14 cellular contexts compared by ENCODE assay signal in genomic region chr2:99183025-99183424, GRCh38. TPM values are rescaled to one million over a fixed set of nuclear protein-coding genes. Genes with fewer than 3 reads are reported as not detected.
DNase-seq lines count a peak whose midpoint lies in the region; ATAC-seq, FAIRE-seq and TF ChIP-seq lines count a peak whose summit lies in the region.
"Had no signal": no experiment of that assay in that cellular context is flagged by ENCODE, and none has a peak within 500 bp of the region (broad histone marks: within the 10 kb centered on the region; RNA-seq: fewer than 3 reads in every experiment).

No MANE protein-coding gene starts in this region.

- H3K4me3 ChIP-seq in GM12878 = no peak overlapping the region

- BruUV-seq in GM12878 (replicated peaks; lab: Mats Ljungman, UMichigan) = no TSS peak

- H3K79me2 ChIP-seq in GM12878 (ENCODE audit: control insufficient read depth, insufficient read depth, low read length) = peaks cover 60% of the 10 kb centered on the region

- WGBS in GM12878 (ENCODE audit: insufficient coverage, insufficient replicate concordance, low lambda C conversion rate, missing lambda C conversion rate) = 97% methylated on average over 3 of the region's 3 CpGs

- 0 out of 4 replicates have a peak, but pooled peaks cover 0 to 3% of the 10 kb centered on the region in 2 experiments for H3K36me3 ChIP-seq in GM12878 (ENCODE audit: control insufficient read depth in 2 of 2, insufficient read depth in 2 of 2, low read length in 1 of 2)

- H3K27me3 Mint-ChIP-seq in activated CD4-positive, alpha-beta T cell treated with anti-CD3 and anti-CD28 coated beads for 36 hours = no peaks in the 10 kb centered on the region
- no peaks in the 10 kb centered on the region for H3K27me3 Mint-ChIP-seq in HFFc6 (ENCODE audit: insufficient read depth)
- H3K27me3 Mint-ChIP-seq in nephron (ENCODE audit: low read depth) = no peaks in the 10 kb centered on the region

- no peak overlapping the region for H3K9ac ChIP-seq in GM12878 (ENCODE audit: control insufficient read depth, insufficient read depth, low read length)

- no peaks in the 10 kb centered on the region for H4K20me1 ChIP-seq in GM12878 (ENCODE audit: control insufficient read depth, insufficient read depth)

- H3K4me1 ChIP-seq in GM12878 (ENCODE audit: control insufficient read depth, insufficient read depth, low read length) = no peaks in the 10 kb centered on the region; the same call in 1 of the 2 replicates

- H3K27ac Mint-ChIP-seq in activated CD4-positive, alpha-beta T cell treated with anti-CD3 and anti-CD28 coated beads for 36 hours = no peak overlapping the region
- H3K27ac Mint-ChIP-seq in HFFc6 (no peak overlapping the region), nephron (no peak overlapping the region)

- in situ Hi-C loops in GM12878 (cut with MboI) = loop anchor here (25.0 kb wide), 1 partner anchor 304 kb away; the partner anchor contains the start of gene REV1

- RAD21 ChIA-PET in GM12878 (lab: Charles Lee; ENCODE audit: unreplicated experiment) = no interaction called here

- DNase-seq in activated CD4-positive, alpha-beta T cell treated with anti-CD3 and anti-CD28 coated beads for 36 hours = no peak
- DNase-seq in activated CD4-positive, alpha-beta T cell treated with anti-CD3 and anti-CD28 coated beads for 1 hour = no peak
- DNase-seq in HFFc6 (no peak), GM12878 (ENCODE audit: low read depth, low spot score) (no peak), D341Med (ENCODE audit: low spot score) (no peak), anterior cingulate cortex (lab: John Stamatoyannopoulos, UW) (no peak)
- DNase-seq: effector CD8-positive, alpha-beta T cell; left colon; OCI-M1; T-helper 9 cell had no signal

- SMC1A ChIA-PET in GM12878 (lab: Charles Lee; ENCODE audit: uncharacterized antibody, unreplicated experiment) = interaction anchor here (3.5 kb wide), 1 partner anchor 154 kb away, joined by 10 read pairs; the partner anchor contains the start of genes EIF5B and TXNDC9

- H3K4me3 Mint-ChIP-seq in activated CD4-positive, alpha-beta T cell treated with anti-CD3 and anti-CD28 coated beads for 36 hours = peak overlapping the region; percentile 3
- H3K4me3 Mint-ChIP-seq in HFFc6 (peak overlapping the region; percentile 65), nephron (peak overlapping the region; percentile 61 to 100 (median 64))

- H3K4me2 ChIP-seq in GM12878 (ENCODE audit: control insufficient read depth, insufficient read depth) = peak overlapping the region; percentile 15

- no peak for TF ChIP-seq POLR2A in GM12878 (IDR thresholded peaks at IDR 0.05; ENCODE audit: low read depth, low read length)

- TF ChIP-seq RAD21 in GM12878 (IDR thresholded peaks at IDR 0.05; ENCODE audit: insufficient read depth, low read depth, low read length) = no peak

- H3K4me1 Mint-ChIP-seq in activated CD4-positive, alpha-beta T cell treated with anti-CD3 and anti-CD28 coated beads for 36 hours = peaks cover 51% of the 10 kb centered on the region
- H3K4me1 Mint-ChIP-seq in HFFc6 (ENCODE audit: low read depth) (peaks cover 39% of the 10 kb centered on the region), nephron (peaks cover 21% of the 10 kb centered on the region)

- TF ChIP-seq CTCF in HFFc6 (IDR thresholded peaks at IDR 0.05) = no peak
- no peak for TF ChIP-seq CTCF in GM12878 (IDR thresholded peaks at IDR 0.05 in 2 of 3, conservative IDR thresholded peaks at IDR 0.05 in 1 of 3; ENCODE audit: control insufficient read depth in 2 of 3, extremely low read depth in 1 of 3, insufficient read depth in 1 of 3, low read depth in 3 of 3, low read length in 3 of 3)
- no peak for TF ChIP-seq CTCF in nephron (IDR thresholded peaks at IDR 0.05; ENCODE audit: unreplicated experiment in 3 of 3)

- no peak for FAIRE-seq in GM12878 (lab: Jason Lieb, UNC)
- FAIRE-seq: GM18507 had no signal

- no peak overlapping the region for H3K27ac ChIP-seq in GM12878 (ENCODE audit: control insufficient read depth, insufficient read depth)

- H3K27me3 ChIP-seq in GM12878 (replicated peaks in 1 of 2; ENCODE audit: control insufficient read depth in 2 of 2, insufficient read depth in 2 of 2, low read length in 1 of 2) = no peaks in the 10 kb centered on the region

- no peak for TF ChIP-seq EP300 in GM12878 (IDR thresholded peaks at IDR 0.05; ENCODE audit: borderline replicate concordance in 1 of 2, control insufficient read depth in 1 of 2, low read depth in 2 of 2, low read length in 2 of 2)

- POLR2A ChIA-PET in activated CD4-positive, alpha-beta T cell treated with anti-CD3 and anti-CD28 coated beads for 36 hours (lab: Charles Lee) = interaction anchor here (0.6 kb wide), 1 partner anchor 26 kb away, joined by 3 read pairs; no protein-coding TSS in a partner anchor
- POLR2A ChIA-PET in GM12878 (lab: Charles Lee) = no interaction called here

- intact Hi-C loops in activated CD4-positive, alpha-beta T cell treated with anti-CD3 and anti-CD28 coated beads for 36 hours (cut with DNase I, micrococcal nuclease) = loop anchor here (5.0 kb wide), 3 partner anchors 229 to 416 kb away; no protein-coding TSS in a partner anchor
- intact Hi-C loops in GM12878 (cut with micrococcal nuclease; ENCODE audit: unreplicated experiment) = loop anchor here (5.0 kb wide), 2 partner anchors 41 to 304 kb away; partner anchors contain the start of gene C2orf15

- H3K9me3 Mint-ChIP-seq in activated CD4-positive, alpha-beta T cell treated with anti-CD3 and anti-CD28 coated beads for 36 hours (ENCODE audit: low read depth) = no peaks in the 10 kb centered on the region
- H3K9me3 Mint-ChIP-seq in HFFc6 (no peaks in the 10 kb centered on the region), nephron (no peaks in the 10 kb centered on the region)

- no peaks in the 10 kb centered on the region for H3K9me3 ChIP-seq in GM12878 (replicated peaks; ENCODE audit: control insufficient read depth, insufficient read depth, low read length)

- no peak for ATAC-seq in activated CD4-positive, alpha-beta T cell treated with anti-CD3 and anti-CD28 coated beads for 36 hours
- ATAC-seq in GM12878 (no peak), GM21360 (IDR thresholded peaks at IDR 0.05; ENCODE audit: unreplicated experiment) (no peak)
- ATAC-seq: left colon had no signal

- no peak overlapping the region for H2AFZ ChIP-seq in GM12878 (ENCODE audit: control insufficient read depth, low read depth, low read length)

- peaks cover 17% of the 10 kb centered on the region for H3K36me3 Mint-ChIP-seq in activated CD4-positive, alpha-beta T cell treated with anti-CD3 and anti-CD28 coated beads for 36 hours (ENCODE audit: low read depth)
- H3K36me3 Mint-ChIP-seq in HFFc6 (ENCODE audit: low read depth) (peaks cover 4% of the 10 kb centered on the region), nephron (ENCODE audit: low read depth) (peaks cover 11% of the 10 kb centered on the region)

- CTCF ChIA-PET in activated CD4-positive, alpha-beta T cell treated with anti-CD3 and anti-CD28 coated beads for 36 hours (lab: Charles Lee) = interaction anchor here (0.6 kb wide), 1 partner anchor 43 kb away, joined by 4 read pairs; no protein-coding TSS in a partner anchor
- CTCF ChIA-PET in GM12878 (lab: Yijun Ruan, JAX) = interaction anchor here (0.6 kb wide), 1 partner anchor 87 kb away, joined by 3 read pairs; no protein-coding TSS in a partner anchor

RNA-seq across cellular contexts. Expression of gene MRPL30, which starts 2.0 kb away (rescaled TPM):
- total RNA-seq in activated CD4-positive, alpha-beta T cell treated with anti-CD3 and anti-CD28 coated beads for 36 hours = 10 to 100 TPM; 30.8 to 31.2 TPM
- total RNA-seq in HFFc6 (2021; fragmentation: NEBNext Ultra II Directional; extraction: Animal tissue kit (Norgen Biotek cat#: 25700)) = 10 to 100 TPM; 25.6 to 31.8 (median 29.6) TPM
- total RNA-seq in GM12878 (2013; cell fraction: nucleolus; rRNA removed) = 19.6 and 24.5 TPM in 2 replicates
- total RNA-seq in GM12878 (2014; rRNA removed) (40.2 and 45.5 TPM in 2 replicates), GM12878 (2014; rRNA removed; fragmentation: Illumina TruSeq; extraction: Trizol) (51.3 TPM in 2 replicates), GM12878 (2021) (30.3 and 33.6 TPM in 2 replicates)
- polyA plus RNA-seq in GM12878 (2011; ENCODE audit: low read depth) = 16.9 TPM
- polyA plus RNA-seq in GM12878 (2011; rRNA removed) (39.8 and 64.5 TPM in 2 replicates), GM12878 (2014; fragmentation: Illumina TruSeq; extraction: Trizol) (63.3 and 94.8 TPM in 2 replicates), GM12878 (2014; fragmentation: Nextera tagmentation; extraction: Ambion mirVana) (10 to 100 TPM; 34.9 to 53.1 TPM), GM12878 (2014; rRNA removed) (32.2 and 39.9 TPM in 2 replicates), GM12878 (2016; fragmentation: Nextera tagmentation; extraction: Ambion mirVana) (10 to 100 TPM; 35.7 to 42.8 TPM)
- 20.9 and 27.1 TPM in 2 replicates for polyA plus RNA-seq in GM12878 (2011; cell fraction: cytosol; rRNA removed)
- 11.8 and 12.7 TPM in 2 replicates for polyA plus RNA-seq in GM12878 (2011; cell fraction: nucleus; rRNA removed)
- 31.6 and 37.4 TPM in 2 replicates for polyA plus RNA-seq in GM12878 (2012)
- polyA minus RNA-seq in GM12878 (2011; rRNA and poly(A)+ RNA removed) = 16.0 and 25.0 TPM in 2 replicates
- polyA minus RNA-seq in GM12878 (2011; cell fraction: cytosol; rRNA and poly(A)+ RNA removed) = 6.3 and 14.5 TPM in 2 replicates
- 4.1 and 6.6 TPM in 2 replicates for polyA minus RNA-seq in GM12878 (2011; cell fraction: nucleus; rRNA and poly(A)+ RNA removed)

RNA-seq across cellular contexts. Expression of gene MITD1, which starts 2.2 kb away (rescaled TPM):
- 10 to 100 TPM; 66.3 to 70.9 TPM for total RNA-seq in activated CD4-positive, alpha-beta T cell treated with anti-CD3 and anti-CD28 coated beads for 36 hours
- 10 to 100 TPM; 12.5 to 19.5 (median 17.3) TPM for total RNA-seq in HFFc6 (2021; fragmentation: NEBNext Ultra II Directional; extraction: Animal tissue kit (Norgen Biotek cat#: 25700))
- 74.4 and 79.1 TPM in 2 replicates for total RNA-seq in GM12878 (2013; cell fraction: nucleolus; rRNA removed)
- 36.9 and 47.4 TPM in 2 replicates for total RNA-seq in GM12878 (2014; rRNA removed)
- total RNA-seq in GM12878 (2014; rRNA removed; fragmentation: Illumina TruSeq; extraction: Trizol) = 68.1 and 74.9 TPM in 2 replicates
- 33.0 and 35.6 TPM in 2 replicates for total RNA-seq in GM12878 (2021)
- 31.4 TPM for polyA plus RNA-seq in GM12878 (2011; ENCODE audit: low read depth)
- polyA plus RNA-seq in GM12878 (2011; rRNA removed) = 52.6 and 89.2 TPM in 2 replicates
- 12.8 and 13.2 TPM in 2 replicates for polyA plus RNA-seq in GM12878 (2011; cell fraction: cytosol; rRNA removed)
- 30.5 and 39.1 TPM in 2 replicates for polyA plus RNA-seq in GM12878 (2011; cell fraction: nucleus; rRNA removed)
- polyA plus RNA-seq in GM12878 (2012) = 41.6 and 53.3 TPM in 2 replicates
- polyA plus RNA-seq in GM12878 (2014; fragmentation: Illumina TruSeq; extraction: Trizol) = 74.3 and 90.7 TPM in 2 replicates
- polyA plus RNA-seq in GM12878 (2014; fragmentation: Nextera tagmentation; extraction: Ambion mirVana) = 100 to 1,000 TPM; 106 to 116 TPM
- 46.6 and 61.9 TPM in 2 replicates for polyA plus RNA-seq in GM12878 (2014; rRNA removed)
- 10 to 100 TPM; 61.2 to 65.1 TPM for polyA plus RNA-seq in GM12878 (2016; fragmentation: Nextera tagmentation; extraction: Ambion mirVana)
- 11.5 and 12.1 TPM in 2 replicates for polyA minus RNA-seq in GM12878 (2011; rRNA and poly(A)+ RNA removed)
- 6.4 and 8.2 TPM in 2 replicates for polyA minus RNA-seq in GM12878 (2011; cell fraction: cytosol; rRNA and poly(A)+ RNA removed)
- polyA minus RNA-seq in GM12878 (2011; cell fraction: nucleus; rRNA and poly(A)+ RNA removed) = 10.5 and 16.6 TPM in 2 replicates

RNA-seq across cellular contexts. Expression of gene LIPT1, which starts 28.3 kb away (rescaled TPM):
- total RNA-seq in activated CD4-positive, alpha-beta T cell treated with anti-CD3 and anti-CD28 coated beads for 36 hours = 1 to 10 TPM; 4.6 to 4.7 TPM
- 1 to 10 TPM; 2.5 to 3.8 (median 3.3) TPM for total RNA-seq in HFFc6 (2021; fragmentation: NEBNext Ultra II Directional; extraction: Animal tissue kit (Norgen Biotek cat#: 25700))
- 19.0 and 22.4 TPM in 2 replicates for total RNA-seq in GM12878 (2013; cell fraction: nucleolus; rRNA removed)
- 8.0 and 8.3 TPM in 2 replicates for total RNA-seq in GM12878 (2014; rRNA removed)
- total RNA-seq in GM12878 (2014; rRNA removed; fragmentation: Illumina TruSeq; extraction: Trizol) = 10.4 and 10.9 TPM in 2 replicates
- total RNA-seq in GM12878 (2021) = 7.2 and 8.5 TPM in 2 replicates
- 5.8 TPM for polyA plus RNA-seq in GM12878 (2011; ENCODE audit: low read depth)
- 15.5 and 22.3 TPM in 2 replicates for polyA plus RNA-seq in GM12878 (2011; rRNA removed)
- 8.4 and 8.8 TPM in 2 replicates for polyA plus RNA-seq in GM12878 (2011; cell fraction: cytosol; rRNA removed)
- 12.3 and 13.5 TPM in 2 replicates for polyA plus RNA-seq in GM12878 (2011; cell fraction: nucleus; rRNA removed)
- 8.7 and 8.8 TPM in 2 replicates for polyA plus RNA-seq in GM12878 (2012)
- polyA plus RNA-seq in GM12878 (2014; fragmentation: Illumina TruSeq; extraction: Trizol) = 13.0 and 16.9 TPM in 2 replicates
- polyA plus RNA-seq in GM12878 (2014; fragmentation: Nextera tagmentation; extraction: Ambion mirVana) = 10 to 100 TPM; 14.4 to 15.3 TPM
- 8.4 and 9.4 TPM in 2 replicates for polyA plus RNA-seq in GM12878 (2014; rRNA removed)
- 10 to 100 TPM; 10.8 TPM for polyA plus RNA-seq in GM12878 (2016; fragmentation: Nextera tagmentation; extraction: Ambion mirVana)
- 14.5 and 15.2 TPM in 2 replicates for polyA minus RNA-seq in GM12878 (2011; rRNA and poly(A)+ RNA removed)
- 5.9 and 9.6 TPM in 2 replicates for polyA minus RNA-seq in GM12878 (2011; cell fraction: cytosol; rRNA and poly(A)+ RNA removed)
- polyA minus RNA-seq in GM12878 (2011; cell fraction: nucleus; rRNA and poly(A)+ RNA removed) = 18.3 and 22.9 TPM in 2 replicates

RNA-seq across cellular contexts. Expression of gene TSGA10, which starts 28.3 kb away (rescaled TPM):
- 1 to 10 TPM; 6.4 to 9.4 TPM for total RNA-seq in activated CD4-positive, alpha-beta T cell treated with anti-CD3 and anti-CD28 coated beads for 36 hours
- 1 to 10 TPM in 4 of 6 experiments, under 1 TPM in 2; 0.83 to 2.0 (median 1.3) TPM for total RNA-seq in HFFc6 (2021; fragmentation: NEBNext Ultra II Directional; extraction: Animal tissue kit (Norgen Biotek cat#: 25700))
- total RNA-seq in GM12878 (2013; cell fraction: nucleolus; rRNA removed) = 19.5 and 24.1 TPM in 2 replicates
- 5.6 and 6.3 TPM in 2 replicates for total RNA-seq in GM12878 (2014; rRNA removed)
- 13.4 and 14.5 TPM in 2 replicates for total RNA-seq in GM12878 (2014; rRNA removed; fragmentation: Illumina TruSeq; extraction: Trizol)
- total RNA-seq in GM12878 (2021) = 6.2 and 7.2 TPM in 2 replicates
- polyA plus RNA-seq in GM12878 (2011; ENCODE audit: low read depth) = 4.5 TPM
- polyA plus RNA-seq in GM12878 (2011; rRNA removed) = 4.6 and 5.3 TPM in 2 replicates
- polyA plus RNA-seq in GM12878 (2011; cell fraction: cytosol; rRNA removed) = 1.0 and 1.6 TPM in 2 replicates
- polyA plus RNA-seq in GM12878 (2011; cell fraction: nucleus; rRNA removed) = 2.4 and 2.9 TPM in 2 replicates
- 4.9 and 11.2 TPM in 2 replicates for polyA plus RNA-seq in GM12878 (2012)
- polyA plus RNA-seq in GM12878 (2014; fragmentation: Illumina TruSeq; extraction: Trizol) = 7.9 and 9.1 TPM in 2 replicates
- 10 to 100 TPM; 10.2 to 11.6 TPM for polyA plus RNA-seq in GM12878 (2014; fragmentation: Nextera tagmentation; extraction: Ambion mirVana)
- polyA plus RNA-seq in GM12878 (2014; rRNA removed) = 5.3 TPM in 2 replicates
- polyA plus RNA-seq in GM12878 (2016; fragmentation: Nextera tagmentation; extraction: Ambion mirVana) = 10 to 100 TPM in 1 of 2 experiments, 1 to 10 TPM in 1; 8.1 to 13.5 TPM
- polyA minus RNA-seq in GM12878 (2011; rRNA and poly(A)+ RNA removed) = 3.3 and 4.0 TPM in 2 replicates
- polyA minus RNA-seq in GM12878 (2011; cell fraction: cytosol; rRNA and poly(A)+ RNA removed) = 1.9 and 2.2 TPM in 2 replicates
- 5.7 and 11.4 TPM in 2 replicates for polyA minus RNA-seq in GM12878 (2011; cell fraction: nucleus; rRNA and poly(A)+ RNA removed)

RNA-seq across cellular contexts. Expression of gene C2orf15, which starts 41.5 kb away (rescaled TPM):
- total RNA-seq in activated CD4-positive, alpha-beta T cell treated with anti-CD3 and anti-CD28 coated beads for 36 hours = 1 to 10 TPM in 1 of 2 experiments, under 1 TPM in 1; 0.87 to 1.1 TPM
- not detected for total RNA-seq in HFFc6 (2021; fragmentation: NEBNext Ultra II Directional; extraction: Animal tissue kit (Norgen Biotek cat#: 25700))
- total RNA-seq in GM12878 (2013; cell fraction: nucleolus; rRNA removed) = 0.96 and 1.6 TPM in 2 replicates
- 2.6 and 4.0 TPM in 2 replicates for total RNA-seq in GM12878 (2014; rRNA removed)
- total RNA-seq in GM12878 (2014; rRNA removed; fragmentation: Illumina TruSeq; extraction: Trizol) = 2.8 and 3.4 TPM in 2 replicates
- total RNA-seq in GM12878 (2021) = 1.1 and 1.5 TPM in 2 replicates
- polyA plus RNA-seq in GM12878 (2011; ENCODE audit: low read depth) = 0.76 TPM
- polyA plus RNA-seq in GM12878 (2011; rRNA removed) = 2.1 and 3.6 TPM in 2 replicates
- 0.99 and 1.5 TPM in 2 replicates for polyA plus RNA-seq in GM12878 (2011; cell fraction: cytosol; rRNA removed)
- polyA plus RNA-seq in GM12878 (2011; cell fraction: nucleus; rRNA removed) = 0.41 and 0.45 TPM in 2 replicates
- polyA plus RNA-seq in GM12878 (2012) = 2.0 and 2.3 TPM in 2 replicates
- polyA plus RNA-seq in GM12878 (2014; fragmentation: Illumina TruSeq; extraction: Trizol) = 2.1 and 3.1 TPM in 2 replicates
- polyA plus RNA-seq in GM12878 (2014; fragmentation: Nextera tagmentation; extraction: Ambion mirVana) = 1 to 10 TPM; 1.7 to 2.3 TPM
- polyA plus RNA-seq in GM12878 (2014; rRNA removed) = 1.4 and 1.6 TPM in 2 replicates
- polyA plus RNA-seq in GM12878 (2016; fragmentation: Nextera tagmentation; extraction: Ambion mirVana) = 1 to 10 TPM; 2.8 to 3.4 TPM
- 1.1 and 1.2 TPM in 2 replicates for polyA minus RNA-seq in GM12878 (2011; rRNA and poly(A)+ RNA removed)
- polyA minus RNA-seq in GM12878 (2011; cell fraction: cytosol; rRNA and poly(A)+ RNA removed) = 2.9 TPM in 1 of 2 replicates, not detected in the other
- 0.48 and 1.3 TPM in 2 replicates for polyA minus RNA-seq in GM12878 (2011; cell fraction: nucleus; rRNA and poly(A)+ RNA removed)
- total RNA-seq: osteocyte had no signal

Comparison
In these comparisons a context has a peak if more than half of its experiments do, and no peak if none do; other contexts are left out.
1. H3K4me3 Mint-ChIP-seq: peak in every context shown above with its lines; median percentile 65 in HFFc6; 64 in nephron; 3 in activated CD4-positive, alpha-beta T cell treated with anti-CD3 and anti-CD28 coated beads for 36 hours.